19 cellular contexts compared by ENCODE assay signal in the genomic region with DNA sequence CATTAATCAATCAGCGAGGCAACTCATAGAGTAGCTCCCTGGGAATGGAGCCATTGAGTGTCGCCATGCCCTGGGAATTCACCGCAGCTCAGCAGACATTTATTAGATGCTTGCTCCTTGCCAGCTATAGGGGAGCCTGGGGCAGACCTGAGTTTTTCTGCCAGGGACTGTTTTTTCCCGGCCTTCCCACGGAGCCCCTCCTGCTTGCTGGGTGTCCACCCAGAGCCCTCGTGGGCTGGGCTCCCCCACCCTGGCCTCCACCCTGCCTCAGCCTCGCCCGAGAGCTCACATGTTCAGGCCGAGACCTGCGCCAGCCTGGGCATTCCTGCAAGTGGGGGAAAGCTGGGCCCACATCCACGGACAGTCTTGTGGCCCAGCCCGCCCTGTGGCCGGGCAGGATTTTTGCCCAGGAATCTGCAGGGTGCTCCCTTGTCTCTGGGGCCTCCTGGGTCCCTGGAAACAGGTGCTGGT.
DNase-seq lines count a peak whose midpoint lies in the region; ATAC-seq and TF ChIP-seq lines count a peak whose summit lies in the region.
"Had no signal": no experiment of that assay in that cellular context is flagged by ENCODE, and none has a peak within 500 bp of the region (broad histone marks: within the 10 kb centered on the region; RNA-seq: fewer than 3 reads in every experiment).

No MANE protein-coding gene starts in this region.

- no peak overlapping the region for H3K4me3 ChIP-seq in epithelial cell of esophagus (ENCODE audit: low read length)
- H3K4me3 ChIP-seq: ascending aorta, colonic mucosa, lung, upper lobe of left lung had no signal

- DNase-seq in cardiac septum (ENCODE audit: low spot score) (peak; percentile 50), left ventricle myocardium superior (no peak), epithelial cell of esophagus (ENCODE audit: low read depth) (peak; percentile 8), myocyte (ENCODE audit: low read depth) (peak; percentile 66), ureter (ENCODE audit: low spot score) (peak; percentile 37), NCI-H526 (lab: John Stamatoyannopoulos, UW) (no peak), NCI-H2107 (lab: John Stamatoyannopoulos, UW) (no peak)
- DNase-seq: activated naive CD4-positive, alpha-beta T cell treated with anti-CD3 and anti-CD28 coated beads, Interleukin-2, amount 10 ng/mL, durations not matched to agents 7 days and 5 days; colonic mucosa; IMR-90; natural killer cell; NCI-H187; NCI-H345; stimulated activated CD4-positive, alpha-beta T cell treated with anti-CD3 and anti-CD28 coated beads, Interleukin-15, amount 100 ng/mL, for 24 hours; stimulated activated naive CD4-positive, alpha-beta T cell; upper lobe of left lung had no signal

- intact Hi-C loops in cardiac septum (cut with DNase I), result no loop called here
- intact Hi-C loops in left ventricle myocardium superior (cut with micrococcal nuclease), result no loop called here

- TF ChIP-seq CTCF in epithelial cell of esophagus (IDR thresholded peaks at IDR 0.05; ENCODE audit: insufficient read depth, low read depth, low read length, missing control alignments), result no peak

- ATAC-seq in left ventricle myocardium superior, result no peak
- ATAC-seq in HG02973 (IDR thresholded peaks at IDR 0.05; ENCODE audit: unreplicated experiment), result no peak

Comparison
In these comparisons a context has a peak if more than half of its experiments do, and no peak if none do; other contexts are left out.
1. DNase-seq: peak in cardiac septum (single experiment), epithelial cell of esophagus (single experiment), myocyte (single experiment) and ureter (single experiment); none in left ventricle myocardium superior (single experiment), NCI-H526 (0 of 2) and NCI-H2107 (single experiment).